Comparison of ENCODE assay signal across 1 cellular context in the genomic region with DNA sequence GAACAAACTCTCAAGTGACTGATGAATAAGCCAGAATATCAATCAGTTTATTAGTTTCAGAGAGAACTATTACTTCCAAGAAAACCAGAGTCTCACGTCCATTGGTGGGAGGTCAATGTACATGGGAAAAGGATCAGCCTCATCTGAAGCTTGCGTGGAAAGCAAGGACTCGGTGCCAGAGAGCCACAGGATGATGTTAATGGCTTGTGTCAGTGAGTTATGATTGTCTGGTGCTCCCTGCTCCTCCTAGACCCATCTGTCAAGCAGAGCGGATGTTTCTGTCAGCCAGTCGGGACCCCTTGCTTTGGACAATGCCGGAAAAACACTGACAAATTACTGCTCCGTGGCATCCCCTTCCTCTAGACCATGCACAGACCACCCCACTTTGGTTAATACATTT.
TF ChIP-seq lines count a peak whose summit lies in the region.

No MANE protein-coding gene starts in this region.

TF ChIP-seq in A549, 52 proteins besides CTCF, POLR2A, EP300 and RAD21 (continued from another document):
- TF ChIP-seq ESRRA (IDR thresholded peaks at IDR 0.05; ENCODE audit: borderline replicate concordance, low read length), result no peak
- TF ChIP-seq CHD2 (IDR thresholded peaks at IDR 0.05; ENCODE audit: low read length, partially characterized antibody), result no peak
- TF ChIP-seq, protein P1, sequence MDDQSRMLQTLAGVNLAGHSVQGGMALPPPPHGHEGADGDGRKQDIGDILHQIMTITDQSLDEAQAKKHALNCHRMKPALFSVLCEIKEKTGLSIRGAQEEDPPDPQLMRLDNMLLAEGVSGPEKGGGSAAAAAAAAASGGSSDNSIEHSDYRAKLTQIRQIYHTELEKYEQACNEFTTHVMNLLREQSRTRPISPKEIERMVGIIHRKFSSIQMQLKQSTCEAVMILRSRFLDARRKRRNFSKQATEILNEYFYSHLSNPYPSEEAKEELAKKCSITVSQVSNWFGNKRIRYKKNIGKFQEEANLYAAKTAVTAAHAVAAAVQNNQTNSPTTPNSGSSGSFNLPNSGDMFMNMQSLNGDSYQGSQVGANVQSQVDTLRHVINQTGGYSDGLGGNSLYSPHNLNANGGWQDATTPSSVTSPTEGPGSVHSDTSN (IDR thresholded peaks at IDR 0.05), result no peak
- no peak for TF ChIP-seq RCOR1 (IDR thresholded peaks at IDR 0.05; ENCODE audit: low read depth, low read length)
- no peak for TF ChIP-seq HDAC2 (IDR thresholded peaks at IDR 0.05)
- no peak for TF ChIP-seq HEYL (CRISPR knock-in tag; IDR thresholded peaks at IDR 0.05)
- TF ChIP-seq, protein P2, sequence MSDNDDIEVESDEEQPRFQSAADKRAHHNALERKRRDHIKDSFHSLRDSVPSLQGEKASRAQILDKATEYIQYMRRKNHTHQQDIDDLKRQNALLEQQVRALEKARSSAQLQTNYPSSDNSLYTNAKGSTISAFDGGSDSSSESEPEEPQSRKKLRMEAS (IDR thresholded peaks at IDR 0.05), result no peak
- no peak for TF ChIP-seq HOXB13 (CRISPR knock-in tag; IDR thresholded peaks at IDR 0.05; ENCODE audit: low read depth)
- TF ChIP-seq BHLHE40 (IDR thresholded peaks at IDR 0.05; ENCODE audit: low read depth, low read length), result no peak
- no peak for TF ChIP-seq MYC (IDR thresholded peaks at IDR 0.05; ENCODE audit: borderline replicate concordance, low read length)
- TF ChIP-seq FOSB (CRISPR knock-in tag; IDR thresholded peaks at IDR 0.05), result no peak
- TF ChIP-seq CEBPB (IDR thresholded peaks at IDR 0.05), result no peak
- TF ChIP-seq, protein P3, sequence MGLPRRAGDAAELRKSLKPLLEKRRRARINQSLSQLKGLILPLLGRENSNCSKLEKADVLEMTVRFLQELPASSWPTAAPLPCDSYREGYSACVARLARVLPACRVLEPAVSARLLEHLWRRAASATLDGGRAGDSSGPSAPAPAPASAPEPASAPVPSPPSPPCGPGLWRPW (IDR thresholded peaks at IDR 0.05), result no peak
